8 cellular contexts compared by ENCODE assay signal in genomic region chr19:3760871-3761361, GRCh38. TPM values are rescaled to one million over a fixed set of nuclear protein-coding genes. Genes with fewer than 3 reads are reported as not detected.
A peak's percentile ranks its signal among the peaks of the same experiment; 100 is the strongest.
DNase-seq lines count a peak whose midpoint lies in the region; ATAC-seq and TF ChIP-seq lines count a peak whose summit lies in the region.

No MANE protein-coding gene starts in this region.

- DNase-seq in H7 (peak; percentile 75), WERI-Rb-1 (no peak), fibroblast of pulmonary artery (ENCODE audit: low read depth) (peak; percentile 10), sigmoid colon (no peak), kidney glomerular epithelial cell (lab: John Stamatoyannopoulos, UW) (no peak), posterior cingulate gyrus (no peak), GM10266 (ENCODE audit: extremely low spot score) (no peak)

- H3K4me3 ChIP-seq in H7 (ENCODE audit: insufficient read depth, low read depth, low read length) = peak overlapping the region; percentile 86
- peak overlapping the region; percentile 77 for H3K4me3 ChIP-seq in WERI-Rb-1 (ENCODE audit: low read depth, low read length)
- peak overlapping the region; percentile 100 for H3K4me3 ChIP-seq in fibroblast of pulmonary artery (replicated peaks; ENCODE audit: low read depth, low read length)
- H3K4me3 ChIP-seq in sigmoid colon = peak overlapping the region; percentile 78 to 92 (median 88)

- WGBS in sigmoid colon, 2 donors = 18 to 31% methylated on average over 7 of the region's 7 CpGs

- TF ChIP-seq EP300 in sigmoid colon (IDR thresholded peaks at IDR 0.05) = no peak

- H3K27ac ChIP-seq in WERI-Rb-1 (peak overlapping the region; percentile 81), sigmoid colon (peak overlapping the region; percentile 95 to 98 (median 96))

- TF ChIP-seq CTCF in WERI-Rb-1 (IDR thresholded peaks at IDR 0.05; ENCODE audit: low read depth, low read length) (no peak), fibroblast of pulmonary artery (IDR thresholded peaks at IDR 0.05; ENCODE audit: low read length, missing control alignments) (no peak), sigmoid colon (IDR thresholded peaks at IDR 0.05) (no peak), GM10266 (IDR thresholded peaks at IDR 0.05; ENCODE audit: control insufficient read depth, insufficient read depth, low read depth, missing control alignments) (no peak)

- peaks cover 0 to 46% (median 37%) of the 10 kb centered on the region in 4 donors for H3K4me1 ChIP-seq in sigmoid colon

- no peak for ATAC-seq in GM21423 (IDR thresholded peaks at IDR 0.05; ENCODE audit: unreplicated experiment)

- H3K9me3 ChIP-seq in WERI-Rb-1 (ENCODE audit: severe bottlenecking) = no peaks in the 10 kb centered on the region
- no peaks in the 10 kb centered on the region for H3K9me3 ChIP-seq in sigmoid colon

- intact Hi-C loops in sigmoid colon (cut with DNase I) = loop anchor here (5.0 kb wide), 2 partner anchors 94 to 211 kb away; partner anchors contain the start of gene DAPK3
- intact Hi-C loops in posterior cingulate gyrus (cut with DNase I) = no loop called here

- H3K36me3 ChIP-seq in H7 (replicated peaks; ENCODE audit: control insufficient read depth, insufficient read depth, low read length) = no peaks in the 10 kb centered on the region; the same call in 1 of the 2 replicates
- H3K36me3 ChIP-seq in WERI-Rb-1 = peaks cover 36% of the 10 kb centered on the region
- peaks cover 0 to 45% (median 10%) of the 10 kb centered on the region in 4 donors for H3K36me3 ChIP-seq in sigmoid colon

- H3K27me3 ChIP-seq in H7 (ENCODE audit: control insufficient read depth, insufficient read depth, low read length) (no peaks in the 10 kb centered on the region), WERI-Rb-1 (ENCODE audit: insufficient read depth, low read depth, severe bottlenecking) (no peaks in the 10 kb centered on the region), sigmoid colon (no peaks in the 10 kb centered on the region)

- no peak for TF ChIP-seq POLR2A in sigmoid colon (IDR thresholded peaks at IDR 0.05)

RNA-seq across cellular contexts. Expression of gene APBA3, which starts 0.6 kb away (rescaled TPM):
- total RNA-seq in H7 (2014; rRNA removed; shearing (Covaris generic)) = 36.8 and 37.3 TPM in 2 replicates
- total RNA-seq in sigmoid colon = 10 to 100 TPM; 17.8 to 42.9 (median 23.0) TPM
- 10 to 100 TPM; 12.0 to 19.5 (median 13.2) TPM for polyA plus RNA-seq in sigmoid colon

RNA-seq across cellular contexts. Expression of gene MRPL54, which starts 1.6 kb away (rescaled TPM):
- total RNA-seq in H7 (2014; rRNA removed; shearing (Covaris generic)) = 56.3 and 62.1 TPM in 2 replicates
- total RNA-seq in sigmoid colon = 100 to 1,000 TPM in 3 of 4 donors, 10 to 100 TPM in 1; 80.6 to 123 (median 103) TPM
- polyA plus RNA-seq in sigmoid colon = 100 to 1,000 TPM in 2 of 3 donors, 10 to 100 TPM in 1; 87.7 to 185 (median 168) TPM

RNA-seq across cellular contexts. Expression of gene RAX2, which starts 11.1 kb away (rescaled TPM):
- total RNA-seq in H7 (2014; rRNA removed; shearing (Covaris generic)) = not detected in 2 replicates
- not detected for total RNA-seq in sigmoid colon
- polyA plus RNA-seq in sigmoid colon = not detected

RNA-seq across cellular contexts. Expression of gene MATK, which starts 25.3 kb away (rescaled TPM):
- 19.1 and 22.8 TPM in 2 replicates for total RNA-seq in H7 (2014; rRNA removed; shearing (Covaris generic))
- total RNA-seq in sigmoid colon = 1 to 10 TPM in 1 of 4 donors, not detected in 3; 1.8 TPM
- 1 to 10 TPM in 2 of 3 donors, not detected in 1; 6.6 to 7.7 TPM for polyA plus RNA-seq in sigmoid colon

RNA-seq across cellular contexts. Expression of gene TJP3, which starts 52.7 kb away (rescaled TPM):
- 10.7 and 18.8 TPM in 2 replicates for total RNA-seq in H7 (2014; rRNA removed; shearing (Covaris generic))
- 1 to 10 TPM in 1 of 4 donors, under 1 TPM in 2, not detected in 1; 0.33 to 2.8 (median 0.36) TPM for total RNA-seq in sigmoid colon
- polyA plus RNA-seq in sigmoid colon = 100 to 1,000 TPM; 158 to 245 (median 168) TPM

Comparison
In these comparisons a context has a peak if more than half of its experiments do, and no peak if none do; other contexts are left out.
1. DNase-seq: peak in H7 (single experiment) and fibroblast of pulmonary artery (single experiment); none in WERI-Rb-1 (single experiment), sigmoid colon (single experiment), kidney glomerular epithelial cell (single experiment), posterior cingulate gyrus (0 of 10) and GM10266 (single experiment).
2. Peak in every context shown above with its lines, with median percentiles within 50 percentile points of each other: H3K4me3 ChIP-seq.